ENCODE assay signal across 8 cellular contexts in the genomic region with DNA sequence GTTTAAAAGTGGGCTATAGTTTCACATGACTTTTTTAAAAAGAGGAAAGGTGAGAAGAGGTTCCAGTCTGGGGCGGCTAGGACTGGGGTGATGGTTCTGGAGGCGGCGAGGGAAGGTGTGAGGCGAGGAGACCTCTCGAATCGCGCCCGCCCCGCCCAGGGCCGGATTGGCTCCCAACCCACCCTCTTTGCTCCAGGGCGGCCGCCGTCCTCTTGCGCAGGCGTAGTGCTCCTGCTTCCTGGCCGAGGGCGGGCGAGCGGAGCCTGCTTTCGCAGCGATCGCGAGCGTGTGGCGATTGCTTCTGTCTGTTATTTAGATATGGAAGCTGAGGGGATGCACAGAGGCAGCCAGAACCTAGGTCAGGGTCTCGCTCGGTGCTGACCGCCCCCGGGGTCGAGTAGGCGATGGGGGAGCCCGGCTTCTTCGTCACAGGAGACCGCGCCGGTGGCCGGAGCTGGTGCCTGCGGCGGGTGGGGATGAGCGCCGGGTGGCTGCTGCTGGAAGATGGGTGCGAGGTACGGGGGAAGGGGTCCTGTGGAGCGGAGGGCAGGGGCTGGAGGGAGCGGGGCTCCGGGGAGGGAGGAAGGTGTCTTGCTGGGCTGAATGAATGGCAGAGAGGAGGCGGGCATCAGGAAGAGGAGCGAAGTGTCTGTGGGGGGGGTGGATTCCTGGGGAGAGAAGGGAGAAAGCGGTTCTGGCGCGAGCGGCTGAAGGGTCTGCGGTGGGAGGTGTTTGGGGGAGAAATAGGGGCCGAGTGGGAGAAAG. TPM values are rescaled to one million over a fixed set of nuclear protein-coding genes. Genes with fewer than 3 reads are reported as not detected.
DNase-seq lines count a peak whose midpoint lies in the region; ATAC-seq and TF ChIP-seq lines count a peak whose summit lies in the region.

RNF8 (plus strand) TSS at position 223 of the 765 bp plus-strand sequence; CDS start at position 405, 182 bp downstream.

- H3K36me3 ChIP-seq in NT2/D1 (ENCODE audit: insufficient read depth, insufficient read length, low read length), result no peaks in the 10 kb centered on the region
- H3K36me3 ChIP-seq in endodermal cell (ENCODE audit: control insufficient read depth, insufficient read depth, low read length), result no peaks in the 10 kb centered on the region
- no peaks in the 10 kb centered on the region for H3K36me3 ChIP-seq in mesendoderm (ENCODE audit: control insufficient read depth, insufficient read depth, low read length)

- H3K79me2 ChIP-seq in mesendoderm (ENCODE audit: control insufficient read depth, insufficient read depth, low read length), result peaks cover 15% of the 10 kb centered on the region

- H3K9me3 ChIP-seq in NT2/D1 (ENCODE audit: insufficient read depth, low read length) (no peaks in the 10 kb centered on the region), endodermal cell (ENCODE audit: control insufficient read depth, low read length) (no peaks in the 10 kb centered on the region)

- DNase-seq in COLO668 (lab: John Stamatoyannopoulos, UW; ENCODE audit: unreplicated experiment) (peak; percentile 87), HT-29 (ENCODE audit: low spot score) (peak; percentile 81), NT2/D1 (ENCODE audit: low read depth, low spot score) (peak; percentile 84), endodermal cell (peak; percentile 98), mesendoderm (peak; percentile 95)
- peak; percentile 95 for DNase-seq in activated CD8-positive, alpha-beta memory T cell treated with anti-CD3 and anti-CD28 coated beads, Interleukin-2, amount 10 ng/mL, durations not matched to agents 7 days and 5 days
- DNase-seq in stimulated activated CD8-positive, alpha-beta memory T cell treated with anti-CD3 and anti-CD28 coated beads, Interleukin-12 subunit alpha, Interleukin-12 subunit beta, amount 100 ng/mL, for 4 hours (ENCODE audit: low read depth), result peak; percentile 77

- no peak within 1 kb of the TSS for H3K23ac ChIP-seq in mesendoderm (ENCODE audit: low read length)

- H3K4ac ChIP-seq in mesendoderm (ENCODE audit: low read depth, low read length), result peak within 1 kb of the TSS; percentile 59

- CTCF ChIA-PET in activated CD8-positive, alpha-beta memory T cell treated with anti-CD3 and anti-CD28 coated beads, Interleukin-2, amount 10 ng/mL, durations not matched to agents 7 days and 5 days (lab: Charles Lee), result interaction anchor here (0.7 to 1.7 kb wide), 5 partner anchors 10 to 338 kb away, joined by 3 to 5 read pairs (median 4); no protein-coding TSS in a partner anchor

- H2AK5ac ChIP-seq in mesendoderm (ENCODE audit: low read length), result no peak within 1 kb of the TSS

- H3K18ac ChIP-seq in mesendoderm (ENCODE audit: low read length), result peak within 1 kb of the TSS; percentile 89

- H2BK15ac ChIP-seq in mesendoderm (replicated peaks; ENCODE audit: low read depth), result no peak within 1 kb of the TSS

- TF ChIP-seq CTCF in endodermal cell (conservative IDR thresholded peaks at IDR 0.05), result no peak

- peak within 1 kb of the TSS; percentile 84 for H3K4me3 ChIP-seq in NT2/D1 (ENCODE audit: insufficient read length, low read depth)
- peak within 1 kb of the TSS; percentile 98 for H3K4me3 ChIP-seq in endodermal cell (ENCODE audit: low read length)
- H3K4me3 ChIP-seq in mesendoderm (ENCODE audit: low read length), result peak within 1 kb of the TSS; percentile 94

- H3K4me2 ChIP-seq in mesendoderm (ENCODE audit: low read length), result peak within 1 kb of the TSS; percentile 84

- H3K27ac ChIP-seq in endodermal cell (ENCODE audit: low read depth, low read length), result peak within 1 kb of the TSS; percentile 37
- H3K27ac ChIP-seq in mesendoderm (ENCODE audit: low read depth, low read length), result peak within 1 kb of the TSS; percentile 76

- H3K36me3 Mint-ChIP-seq in activated CD8-positive, alpha-beta memory T cell treated with anti-CD3 and anti-CD28 coated beads, Interleukin-2, amount 10 ng/mL, durations not matched to agents 7 days and 5 days, result peaks cover 7% of the 10 kb centered on the region
- H3K36me3 Mint-ChIP-seq in endodermal cell (ENCODE audit: low read depth), result no peaks in the 10 kb centered on the region

- H4K5ac ChIP-seq in mesendoderm (ENCODE audit: low read length), result no peak within 1 kb of the TSS

- no peak within 1 kb of the TSS for H2BK120ac ChIP-seq in mesendoderm (ENCODE audit: low read depth, low read length)

- WGBS in endodermal cell (ENCODE audit: insufficient coverage in 1 of 2, insufficient read length in 1 of 2), 2 experiments, result 0 to 1% methylated on average over 17 to 54 of the region's 54 CpGs
- no CpG with 5 or more reads among the region's 54 CpGs for WGBS in mesendoderm (ENCODE audit: extremely low coverage, insufficient coverage, low lambda C conversion rate)

- peaks cover 8% of the 10 kb centered on the region for H3K79me1 ChIP-seq in mesendoderm (ENCODE audit: low read length)

- peaks cover 4% of the 10 kb centered on the region for H3K4me1 ChIP-seq in NT2/D1 (ENCODE audit: insufficient read depth, insufficient read length)
- H3K4me1 ChIP-seq in endodermal cell (ENCODE audit: control insufficient read depth, insufficient read depth, low read length), result no peaks in the 10 kb centered on the region
- H3K4me1 ChIP-seq in mesendoderm (ENCODE audit: control insufficient read depth, low read depth, low read length), result peaks cover 4% of the 10 kb centered on the region

- H3K27ac Mint-ChIP-seq in activated CD8-positive, alpha-beta memory T cell treated with anti-CD3 and anti-CD28 coated beads, Interleukin-2, amount 10 ng/mL, durations not matched to agents 7 days and 5 days, result peak within 1 kb of the TSS; percentile 85
- peak within 1 kb of the TSS; percentile 88 for H3K27ac Mint-ChIP-seq in endodermal cell

- no peaks in the 10 kb centered on the region for H3K27me3 Mint-ChIP-seq in activated CD8-positive, alpha-beta memory T cell treated with anti-CD3 and anti-CD28 coated beads, Interleukin-2, amount 10 ng/mL, durations not matched to agents 7 days and 5 days
- peaks cover 2% of the 10 kb centered on the region for H3K27me3 Mint-ChIP-seq in endodermal cell (ENCODE audit: insufficient read depth)

- peaks cover 23% of the 10 kb centered on the region for H3K4me1 Mint-ChIP-seq in activated CD8-positive, alpha-beta memory T cell treated with anti-CD3 and anti-CD28 coated beads, Interleukin-2, amount 10 ng/mL, durations not matched to agents 7 days and 5 days
- H3K4me1 Mint-ChIP-seq in endodermal cell, result peaks cover 31% of the 10 kb centered on the region

- no peak within 1 kb of the TSS for H2BK5ac ChIP-seq in mesendoderm (ENCODE audit: low read length)

- peaks cover 15% of the 10 kb centered on the region for H3K27me3 ChIP-seq in NT2/D1 (ENCODE audit: insufficient read depth, insufficient read length)
- H3K27me3 ChIP-seq in endodermal cell (ENCODE audit: control insufficient read depth, insufficient read depth, low read length, poor library complexity, severe bottlenecking), result no peaks in the 10 kb centered on the region
- H3K27me3 ChIP-seq in mesendoderm (ENCODE audit: insufficient read depth, low read length, poor library complexity), result no peaks in the 10 kb centered on the region

- peak within 1 kb of the TSS; percentile 85 for H3K9ac ChIP-seq in NT2/D1 (ENCODE audit: insufficient read length, low read depth)
- H3K9ac ChIP-seq in endodermal cell (ENCODE audit: extremely low read depth, low read length, poor library complexity, severe bottlenecking), result peak within 1 kb of the TSS; percentile 70
- peak within 1 kb of the TSS; percentile 93 for H3K9ac ChIP-seq in mesendoderm (ENCODE audit: low read length)

- no peaks in the 10 kb centered on the region for H3K9me3 Mint-ChIP-seq in activated CD8-positive, alpha-beta memory T cell treated with anti-CD3 and anti-CD28 coated beads, Interleukin-2, amount 10 ng/mL, durations not matched to agents 7 days and 5 days (ENCODE audit: low read depth)
- no peaks in the 10 kb centered on the region for H3K9me3 Mint-ChIP-seq in endodermal cell

- peak within 1 kb of the TSS; percentile 7 for H4K8ac ChIP-seq in mesendoderm (ENCODE audit: low read depth, low read length)

- peak within 1 kb of the TSS; percentile 87 for H3K4me3 Mint-ChIP-seq in activated CD8-positive, alpha-beta memory T cell treated with anti-CD3 and anti-CD28 coated beads, Interleukin-2, amount 10 ng/mL, durations not matched to agents 7 days and 5 days
- peak within 1 kb of the TSS; percentile 94 for H3K4me3 Mint-ChIP-seq in endodermal cell

- peak; percentile 49 for ATAC-seq in GM19468 (IDR thresholded peaks at IDR 0.05; ENCODE audit: extremely low read depth, unreplicated experiment)
- ATAC-seq in activated CD8-positive, alpha-beta memory T cell treated with anti-CD3 and anti-CD28 coated beads, Interleukin-2, amount 10 ng/mL, durations not matched to agents 7 days and 5 days, result peak; percentile 98

- peak within 1 kb of the TSS; percentile 95 for H3K56ac ChIP-seq in mesendoderm (ENCODE audit: low read length)

RNA-seq across cellular contexts. Expression of gene RNF8, which starts in this region (rescaled TPM):
- 10.2 and 11.6 TPM in 2 replicates for total RNA-seq in HT-29 (2014; rRNA removed; shearing (Covaris generic))
- total RNA-seq in activated CD8-positive, alpha-beta memory T cell treated with anti-CD3 and anti-CD28 coated beads, Interleukin-2, amount 10 ng/mL, durations not matched to agents 7 days and 5 days, result 10 to 100 TPM; 28.3 to 31.1 TPM
- total RNA-seq in endodermal cell, result 10 to 100 TPM; 38.2 to 51.1 TPM
- 32.6 TPM for polyA plus RNA-seq in endodermal cell (2013, experiment 1 of 2)
- polyA plus RNA-seq in endodermal cell (2013, experiment 2 of 2), result 36.8 TPM
- 23.9 TPM for polyA plus RNA-seq in mesendoderm (2013, experiment 1 of 2)
- 23.5 TPM for polyA plus RNA-seq in mesendoderm (2013, experiment 2 of 2)

Comparison
In these comparisons a context has a peak if more than half of its experiments do, and no peak if none do; other contexts are left out.
1. Peak in every context shown above with its lines: DNase-seq, ATAC-seq, H3K4me3 ChIP-seq and H3K27ac ChIP-seq.